19 cellular contexts compared by ENCODE assay signal in genomic region chr20:3677733-3678132, GRCh38. TPM values are rescaled to one million over a fixed set of nuclear protein-coding genes. Genes with fewer than 3 reads are reported as not detected.
A peak's percentile ranks its signal among the peaks of the same experiment; 100 is the strongest.
DNase-seq lines count a peak whose midpoint lies in the region; ATAC-seq and TF ChIP-seq lines count a peak whose summit lies in the region.
"Had no signal": no experiment of that assay in that cellular context is flagged by ENCODE, and none has a peak within 500 bp of the region (broad histone marks: within the 10 kb centered on the region; RNA-seq: fewer than 3 reads in every experiment).

No MANE protein-coding gene starts in this region.

- peaks cover 45 to 65% (median 59%) of the 10 kb centered on the region in 5 donors for H3K27me3 Mint-ChIP-seq in naive thymus-derived CD4-positive, alpha-beta T cell

- no peak overlapping the region for H3K4me2 ChIP-seq in GM23248 (ENCODE audit: unreplicated experiment)
- H3K4me2 ChIP-seq in hepatocyte, result peak overlapping the region; percentile 33
- H3K4me2 ChIP-seq: GM23338 had no signal

- peaks cover 8% of the 10 kb centered on the region; the same call in 1 of the 2 replicates for H3F3A ChIP-seq in GM23248 (ENCODE audit: insufficient read depth)

- H3K27me3 ChIP-seq in GM23248 (replicated peaks; ENCODE audit: insufficient read depth), result no peaks in the 10 kb centered on the region
- H3K27me3 ChIP-seq in colonic mucosa, result peaks cover 29% of the 10 kb centered on the region
- peaks cover 30% of the 10 kb centered on the region for H3K27me3 ChIP-seq in hepatocyte
- no peaks in the 10 kb centered on the region for H3K27me3 ChIP-seq in naive thymus-derived CD4-positive, alpha-beta T cell (ENCODE audit: control insufficient read depth in 2 of 2, insufficient read depth in 2 of 2, low read length in 2 of 2)

- in situ Hi-C loops in GM23248 (cut with MboI), result no loop called here

- H2AFZ ChIP-seq in GM23248 (no peak overlapping the region), hepatocyte (no peak overlapping the region)
- H2AFZ ChIP-seq: GM23338 had no signal

- DNase-seq in GM23248, result peak; percentile 45
- DNase-seq in colonic mucosa, result peak; percentile 42
- no peak for DNase-seq in hepatocyte (ENCODE audit: low spot score)
- DNase-seq in sciatic nerve (ENCODE audit: low spot score), result no peak
- DNase-seq in DMS53 (lab: John Stamatoyannopoulos, UW), result no peak
- DNase-seq in naive thymus-derived CD4-positive, alpha-beta T cell, result no peak
- DNase-seq in lower leg skin (ENCODE audit: low spot score in 2 of 2), result no peak
- DNase-seq: activated CD4-positive, alpha-beta T cell treated with anti-CD3 and anti-CD28 coated beads, Interleukin-2, amount 50 U/mL, for 1 hour; activated effector memory CD4-positive, alpha-beta T cell treated with anti-CD3 and anti-CD28 coated beads, Interleukin-2, amount 50 U/mL, for 16 hours; MV-4-11; NCI-H345 had no signal

- H3K9me2 ChIP-seq in GM23248 (ENCODE audit: insufficient read depth) (no peaks in the 10 kb centered on the region), hepatocyte (replicated peaks; ENCODE audit: insufficient read depth) (no peaks in the 10 kb centered on the region)

- H3K36me3 Mint-ChIP-seq in naive thymus-derived CD4-positive, alpha-beta T cell, result peaks cover 0 to 4% (median 0%) of the 10 kb centered on the region in 5 donors

- CTCF ChIA-PET in naive thymus-derived CD4-positive, alpha-beta T cell (lab: Charles Lee), result interaction anchor here (0.6 to 1.6 kb wide), 4 partner anchors 14 to 393 kb away, joined by 3 read pairs; no protein-coding TSS in a partner anchor

- TF ChIP-seq CTCF in colonic mucosa (IDR thresholded peaks at IDR 0.05) (no peak), hepatocyte (IDR thresholded peaks at IDR 0.05; ENCODE audit: poor library complexity) (no peak), lower leg skin (IDR thresholded peaks at IDR 0.05) (no peak)

- POLR2A ChIA-PET in naive thymus-derived CD4-positive, alpha-beta T cell (lab: Charles Lee), result no interaction called here

- peaks cover 0 to 2% (median 0%) of the 10 kb centered on the region in 11 donors for H3K9me3 Mint-ChIP-seq in naive thymus-derived CD4-positive, alpha-beta T cell
- H3K9me3 Mint-ChIP-seq: central memory CD8-positive, alpha-beta T cell; GM23338; T-helper 1 cell treated with Interleukin-12 subunit alpha and Interleukin-12 subunit beta and Interleukin-4 antibody, amounts not matched to agents 30 μg/mL and 1 μg/mL, for 36 hours had no signal

- no peak overlapping the region for H3K27ac ChIP-seq in GM23248
- H3K27ac ChIP-seq in colonic mucosa, result no peak overlapping the region
- H3K27ac ChIP-seq in hepatocyte, result peak overlapping the region; percentile 72
- no peak overlapping the region for H3K27ac ChIP-seq in naive thymus-derived CD4-positive, alpha-beta T cell (ENCODE audit: low read depth, low read length)
- H3K27ac ChIP-seq: epithelial cell of prostate had no signal

- H3K4me3 ChIP-seq in GM23248, result no peak overlapping the region
- H3K4me3 ChIP-seq in colonic mucosa, result no peak overlapping the region
- H3K4me3 ChIP-seq in hepatocyte, result no peak overlapping the region
- no peak overlapping the region for H3K4me3 ChIP-seq in naive thymus-derived CD4-positive, alpha-beta T cell (ENCODE audit: low read length)
- H3K4me3 ChIP-seq in lower leg skin (ENCODE audit: low read depth, poor library complexity, severe bottlenecking), result no peak overlapping the region
- H3K4me3 ChIP-seq: GM23338 had no signal

- no peaks in the 10 kb centered on the region for H3K36me3 ChIP-seq in GM23248 (ENCODE audit: low read depth)
- H3K36me3 ChIP-seq in colonic mucosa, result no peaks in the 10 kb centered on the region
- H3K36me3 ChIP-seq in hepatocyte (replicated peaks; ENCODE audit: insufficient read depth, low read depth), result no peaks in the 10 kb centered on the region
- no peaks in the 10 kb centered on the region for H3K36me3 ChIP-seq in naive thymus-derived CD4-positive, alpha-beta T cell (ENCODE audit: control insufficient read depth in 2 of 3, insufficient read depth in 3 of 3, low read length in 3 of 3)

- H3K9me3 ChIP-seq in GM23248 (ENCODE audit: low read depth) (no peaks in the 10 kb centered on the region), colonic mucosa (no peaks in the 10 kb centered on the region), hepatocyte (ENCODE audit: low read depth) (no peaks in the 10 kb centered on the region)
- H3K9me3 ChIP-seq in naive thymus-derived CD4-positive, alpha-beta T cell (ENCODE audit: control insufficient read depth in 2 of 3, low read length in 3 of 3), result no peaks in the 10 kb centered on the region

- intact Hi-C loops in colonic mucosa (cut with DNase I) (no loop called here), sciatic nerve (cut with DNase I) (loop anchor here (2.0 kb wide), 1 partner anchor 33 kb away; no protein-coding TSS in a partner anchor), lower leg skin (cut with DNase I; ENCODE audit: low total_unique reads) (loop anchor here (2.0 to 10.0 kb wide), 2 partner anchors 33 to 407 kb away; no protein-coding TSS in a partner anchor)
- intact Hi-C loops in naive thymus-derived CD4-positive, alpha-beta T cell (cut with micrococcal nuclease), result loop anchor here in 1 of 2 donors (2.0 kb wide), 2 partner anchors 91 to 407 kb away; no protein-coding TSS in a partner anchor

- peaks cover 40% of the 10 kb centered on the region for H3K4me1 ChIP-seq in GM23248 (ENCODE audit: insufficient read depth)
- H3K4me1 ChIP-seq in colonic mucosa, result no peaks in the 10 kb centered on the region
- peaks cover 45% of the 10 kb centered on the region for H3K4me1 ChIP-seq in hepatocyte (ENCODE audit: insufficient read depth)
- H3K4me1 ChIP-seq in naive thymus-derived CD4-positive, alpha-beta T cell (ENCODE audit: control insufficient read depth in 2 of 2, insufficient read depth in 2 of 2, low read length in 2 of 2), result no peaks in the 10 kb centered on the region

- ATAC-seq in sciatic nerve, result peak; percentile 10
- ATAC-seq in naive thymus-derived CD4-positive, alpha-beta T cell, result no peak
- ATAC-seq in HG03439 (IDR thresholded peaks at IDR 0.05; ENCODE audit: unreplicated experiment), result no peak
- ATAC-seq: GM23338 had no signal

- H3K4me3 Mint-ChIP-seq in naive thymus-derived CD4-positive, alpha-beta T cell, result no peak overlapping the region
- H3K4me3 Mint-ChIP-seq: central memory CD8-positive, alpha-beta T cell; GM23338; T-helper 1 cell treated with Interleukin-12 subunit alpha and Interleukin-12 subunit beta and Interleukin-4 antibody, amounts not matched to agents 30 μg/mL and 1 μg/mL, for 36 hours had no signal

- TF ChIP-seq POLR2A in lower leg skin (IDR thresholded peaks at IDR 0.05), result no peak

- H3K79me2 ChIP-seq in GM23248 (ENCODE audit: insufficient read depth) (no peaks in the 10 kb centered on the region), hepatocyte (no peaks in the 10 kb centered on the region)

- H3K9ac ChIP-seq in GM23248 (no peak overlapping the region), colonic mucosa (ENCODE audit: low read depth in 2 of 2, low read length in 2 of 2) (no peak overlapping the region)

- no peak overlapping the region for H3K27ac Mint-ChIP-seq in naive thymus-derived CD4-positive, alpha-beta T cell
- H3K27ac Mint-ChIP-seq: GM23338; T-helper 1 cell treated with Interleukin-12 subunit alpha and Interleukin-12 subunit beta and Interleukin-4 antibody, amounts not matched to agents 30 μg/mL and 1 μg/mL, for 36 hours had no signal

- H4K20me1 ChIP-seq in GM23248 (ENCODE audit: insufficient read depth), result no peaks in the 10 kb centered on the region
- H4K20me1 ChIP-seq in hepatocyte (ENCODE audit: insufficient read depth, poor library complexity, severe bottlenecking), result no peaks in the 10 kb centered on the region

- WGBS in GM23248 (ENCODE audit: low coverage in 1 of 2, low lambda C conversion rate in 2 of 2, missing lambda C conversion rate in 2 of 2), 2 experiments, result 23 to 35% methylated on average over 8 of the region's 8 CpGs
- WGBS in hepatocyte (ENCODE audit: low lambda C conversion rate, missing lambda C conversion rate), result 66% methylated on average over 8 of the region's 8 CpGs
- WGBS in lower leg skin, 2 donors, result 56 to 67% methylated on average over 8 of the region's 8 CpGs

- H3K4me1 Mint-ChIP-seq in naive thymus-derived CD4-positive, alpha-beta T cell, result peaks cover 0 to 9% (median 5%) of the 10 kb centered on the region in 7 donors

RNA-seq across cellular contexts. Expression of gene ADAM33, which starts 4.1 kb away (rescaled TPM):
- 53.1 and 57.9 TPM in 2 replicates for total RNA-seq in GM23248 (2014; rRNA removed; shearing (Covaris generic))
- polyA plus RNA-seq in GM23248 (2016; fragmentation: Nextera tagmentation; extraction: Ambion mirVana) (17.4 and 22.6 TPM in 2 replicates), hepatocyte (41.6 and 54.8 TPM in 2 replicates)
- total RNA-seq in colonic mucosa (1 to 10 TPM; 6.7 to 8.1 TPM), hepatocyte (14.8 and 18.9 TPM in 2 replicates), sciatic nerve (117 TPM), lower leg skin (10 to 100 TPM in 2 of 4 donors, 1 to 10 TPM in 2; 8.0 to 13.7 (median 11.1) TPM)
- total RNA-seq in naive thymus-derived CD4-positive, alpha-beta T cell, result under 1 TPM in 1 of 5 experiments, not detected in 4; 0.20 TPM
- polyA plus RNA-seq in naive thymus-derived CD4-positive, alpha-beta T cell, result not detected
- total RNA-seq: Daoy, HT1080 had no signal

RNA-seq across cellular contexts. Expression of gene GFRA4, which starts 14.5 kb away (rescaled TPM):
- total RNA-seq in GM23248 (2014; rRNA removed; shearing (Covaris generic)), result not detected in 2 replicates
- polyA plus RNA-seq in GM23248 (2016; fragmentation: Nextera tagmentation; extraction: Ambion mirVana) (not detected in 2 replicates), hepatocyte (not detected in 2 replicates)
- total RNA-seq in colonic mucosa (not detected), hepatocyte (0.24 TPM in 1 of 2 replicates, not detected in the other), sciatic nerve (not detected), lower leg skin (not detected)
- total RNA-seq in naive thymus-derived CD4-positive, alpha-beta T cell, result not detected
- polyA plus RNA-seq in naive thymus-derived CD4-positive, alpha-beta T cell, result not detected
- total RNA-seq: Daoy, GM23338, HT1080, kidney epithelial cell had no signal
- polyA plus RNA-seq: GM23338 had no signal

RNA-seq across cellular contexts. Expression of gene SIGLEC1, which starts 34.7 kb away (rescaled TPM):
- total RNA-seq in GM23248 (2014; rRNA removed; shearing (Covaris generic)), result not detected in 2 replicates
- not detected in 2 replicates for polyA plus RNA-seq in GM23248 (2016; fragmentation: Nextera tagmentation; extraction: Ambion mirVana)
- 1 to 10 TPM; 2.5 to 4.6 TPM for total RNA-seq in colonic mucosa
- total RNA-seq in hepatocyte, result 0.16 and 0.23 TPM in 2 replicates
- 0.11 and 0.62 TPM in 2 replicates for polyA plus RNA-seq in hepatocyte
- total RNA-seq in sciatic nerve, result 19.2 TPM
- 1 to 10 TPM in 2 of 5 experiments, under 1 TPM in 2, not detected in 1; 0.34 to 2.1 (median 1.1) TPM for total RNA-seq in naive thymus-derived CD4-positive, alpha-beta T cell
- polyA plus RNA-seq in naive thymus-derived CD4-positive, alpha-beta T cell, result not detected
- total RNA-seq in lower leg skin, result 1 to 10 TPM in 3 of 4 donors, under 1 TPM in 1; 0.42 to 2.9 (median 1.0) TPM
- total RNA-seq: Daoy, GM23338, HT1080, kidney epithelial cell had no signal
- polyA plus RNA-seq: GM23338 had no signal

RNA-seq across cellular contexts. Expression of gene HSPA12B, which starts 54.8 kb away (rescaled TPM):
- total RNA-seq in GM23248 (2014; rRNA removed; shearing (Covaris generic)), result not detected in 2 replicates
- polyA plus RNA-seq in GM23248 (2016; fragmentation: Nextera tagmentation; extraction: Ambion mirVana) (0.06 and 0.11 TPM in 2 replicates), hepatocyte (2.5 and 2.9 TPM in 2 replicates)
- total RNA-seq in colonic mucosa (1 to 10 TPM; 1.5 to 1.7 TPM), hepatocyte (3.4 and 3.7 TPM in 2 replicates), sciatic nerve (20.4 TPM), lower leg skin (1 to 10 TPM; 4.0 to 6.0 (median 5.7) TPM)
- total RNA-seq in naive thymus-derived CD4-positive, alpha-beta T cell, result not detected
- polyA plus RNA-seq in naive thymus-derived CD4-positive, alpha-beta T cell, result under 1 TPM; 0.09 to 0.20 TPM
- total RNA-seq: HT1080 had no signal

Comparison
In these comparisons a context has a peak if more than half of its experiments do, and no peak if none do; other contexts are left out.
1. DNase-seq: peak in GM23248 (single experiment) and colonic mucosa (single experiment); none in hepatocyte (single experiment), sciatic nerve (single experiment), DMS53 (single experiment), naive thymus-derived CD4-positive, alpha-beta T cell (0 of 9) and lower leg skin (0 of 2).
2. RNA of gene ADAM33, which starts 4.1 kb away (total RNA-seq): 117 TPM in sciatic nerve (single experiment), 53.1 to 57.9 TPM in GM23248, 14.8 to 18.9 TPM in hepatocyte, 8.0 to 13.7 TPM in lower leg skin and 6.7 to 8.1 TPM in colonic mucosa; 0.20 TPM in naive thymus-derived CD4-positive, alpha-beta T cell; every median in the first group is over 4 times any median in the second.